In the genomic region with DNA sequence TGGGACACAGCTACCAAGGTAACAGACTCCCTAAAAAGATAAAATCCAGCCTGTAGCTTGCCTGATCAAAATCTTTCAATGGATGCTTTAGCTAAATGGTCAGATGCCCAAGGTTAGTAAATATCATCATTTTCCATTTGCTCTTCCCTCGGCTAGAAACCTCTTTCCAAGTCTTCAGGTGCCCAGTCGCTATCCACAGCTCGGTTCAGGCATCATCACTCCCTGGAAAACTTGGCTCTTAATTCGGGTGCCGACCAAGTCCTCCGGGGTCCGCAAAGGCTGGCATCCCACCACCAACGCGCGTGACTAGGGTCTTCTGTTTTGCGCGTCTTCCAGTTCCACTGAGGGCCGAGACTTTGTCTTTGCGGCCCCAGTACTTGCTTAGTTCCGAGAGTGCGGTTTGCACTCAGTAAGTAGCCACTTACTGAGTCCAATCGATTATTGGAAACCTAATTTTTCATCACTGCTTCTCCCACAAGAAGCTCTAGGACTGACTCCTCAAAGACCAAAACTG, we compare ENCODE assay signal across 8 cellular contexts. TPM values are rescaled to one million over a fixed set of nuclear protein-coding genes. Genes with fewer than 3 reads are reported as not detected.
DNase-seq lines count a peak whose midpoint lies in the region; ATAC-seq and TF ChIP-seq lines count a peak whose summit lies in the region.

No MANE protein-coding gene starts in this region.

- H3K27ac Mint-ChIP-seq in activated CD4-positive, alpha-beta memory T cell treated with anti-CD3 and anti-CD28 coated beads, Interleukin-2, amount 10 ng/mL, durations not matched to agents 7 days and 5 days, result peak overlapping the region; percentile 71

- no peak; the same call in 2 of the 3 replicates for ATAC-seq in SK-N-SH treated with all-trans-retinoic acid at 6 μM for 48 hours
- ATAC-seq in GM18505 (IDR thresholded peaks at IDR 0.05; ENCODE audit: unreplicated experiment), result no peak

- peak overlapping the region; percentile 63 to 80 for H3K27ac ChIP-seq in SK-N-SH (ENCODE audit: low read depth in 2 of 2, low read length in 1 of 2)
- no peak overlapping the region for H3K27ac ChIP-seq in iPS DF 6.9 (ENCODE audit: low read length)
- peak overlapping the region; percentile 31 for H3K27ac ChIP-seq in stomach smooth muscle (ENCODE audit: low read length)

- peaks cover 15% of the 10 kb centered on the region for H3K27me3 Mint-ChIP-seq in activated CD4-positive, alpha-beta memory T cell treated with anti-CD3 and anti-CD28 coated beads, Interleukin-2, amount 10 ng/mL, durations not matched to agents 7 days and 5 days

- WGBS in SK-N-SH (ENCODE audit: low lambda C conversion rate), result 8% methylated on average over 15 of the region's 17 CpGs
- no CpG with 5 or more reads among the region's 17 CpGs for WGBS in iPS DF 6.9 (ENCODE audit: insufficient coverage, insufficient read length)

- POLR2A ChIA-PET in SK-N-SH (lab: Yijun Ruan, JAX), result no interaction called here
- POLR2A ChIA-PET in activated CD4-positive, alpha-beta memory T cell treated with anti-CD3 and anti-CD28 coated beads, Interleukin-2, amount 10 ng/mL, durations not matched to agents 7 days and 5 days (lab: Charles Lee), result interaction anchor here (1.2 to 2.5 kb wide), 3 partner anchors 10 to 113 kb away, joined by 3 to 5 read pairs (median 5); a partner anchor contains a TSS

- peaks cover 57% of the 10 kb centered on the region for H3K4me1 Mint-ChIP-seq in activated CD4-positive, alpha-beta memory T cell treated with anti-CD3 and anti-CD28 coated beads, Interleukin-2, amount 10 ng/mL, durations not matched to agents 7 days and 5 days

- H3K4me3 Mint-ChIP-seq in activated CD4-positive, alpha-beta memory T cell treated with anti-CD3 and anti-CD28 coated beads, Interleukin-2, amount 10 ng/mL, durations not matched to agents 7 days and 5 days, result peak overlapping the region; percentile 60

- H3K27me3 ChIP-seq in SK-N-SH (ENCODE audit: insufficient read depth) (no peaks in the 10 kb centered on the region), iPS DF 6.9 (ENCODE audit: control insufficient read depth, insufficient read depth, low read length) (no peaks in the 10 kb centered on the region), stomach smooth muscle (ENCODE audit: control insufficient read depth in 1 of 2, insufficient read depth in 2 of 2, low read length in 2 of 2) (no peaks in the 10 kb centered on the region)

- TF ChIP-seq RAD21 in SK-N-SH (IDR thresholded peaks at IDR 0.05; ENCODE audit: low read length), result no peak

- peaks cover 54% of the 10 kb centered on the region for H3F3A ChIP-seq in SK-N-SH (replicated peaks; ENCODE audit: insufficient read depth)

- H3K9ac ChIP-seq in SK-N-SH (peak overlapping the region; percentile 67; the same call in 1 of the 2 replicates), stomach smooth muscle (ENCODE audit: low read length in 2 of 2) (peak overlapping the region; percentile 29 to 34)

- no peak for TF ChIP-seq CTCF in SK-N-SH (IDR thresholded peaks at IDR 0.05)

- H3K4me1 ChIP-seq in SK-N-SH (ENCODE audit: control insufficient read depth in 1 of 2, insufficient read depth in 2 of 2, low read depth in 1 of 2, low read length in 1 of 2) (peaks cover 0 to 5% of the 10 kb centered on the region in 2 experiments; a peak in 2 of 4 replicates), iPS DF 6.9 (ENCODE audit: control insufficient read depth, insufficient read depth, low read length) (peaks cover 2% of the 10 kb centered on the region; the same call in 1 of the 2 replicates), stomach smooth muscle (ENCODE audit: control insufficient read depth, insufficient read depth, low read length) (peaks cover 6% of the 10 kb centered on the region)

- TF ChIP-seq EP300 in SK-N-SH (IDR thresholded peaks at IDR 0.05; ENCODE audit: borderline replicate concordance in 1 of 2, low read depth in 1 of 2, low read length in 1 of 2), result no peak

- H3K79me2 ChIP-seq in SK-N-SH (ENCODE audit: insufficient read depth), result no peaks in the 10 kb centered on the region

- CTCF ChIA-PET in SK-N-SH (lab: Yijun Ruan, JAX), result no interaction called here
- CTCF ChIA-PET in activated CD4-positive, alpha-beta memory T cell treated with anti-CD3 and anti-CD28 coated beads, Interleukin-2, amount 10 ng/mL, durations not matched to agents 7 days and 5 days (lab: Charles Lee), result no interaction called here

- peak overlapping the region; percentile 61 to 62 for H3K4me3 ChIP-seq in SK-N-SH (ENCODE audit: low read depth in 2 of 2, low read length in 1 of 2)
- peak overlapping the region; percentile 75 for H3K4me3 ChIP-seq in iPS DF 6.9 (ENCODE audit: low read length)
- peak overlapping the region; percentile 27 to 58 for H3K4me3 ChIP-seq in stomach smooth muscle (ENCODE audit: low read length in 2 of 2)

- H3K36me3 ChIP-seq in SK-N-SH (replicated peaks in 1 of 2; ENCODE audit: control insufficient read depth in 1 of 2, insufficient read depth in 2 of 2, low read length in 1 of 2), result no peaks in the 10 kb centered on the region
- H3K36me3 ChIP-seq in iPS DF 6.9 (ENCODE audit: control insufficient read depth, insufficient read depth, low read length), result no peaks in the 10 kb centered on the region
- no peaks in the 10 kb centered on the region for H3K36me3 ChIP-seq in stomach smooth muscle (ENCODE audit: control insufficient read depth in 2 of 2, insufficient read depth in 2 of 2, low read length in 2 of 2)

- peaks cover 3% of the 10 kb centered on the region for H3K36me3 Mint-ChIP-seq in activated CD4-positive, alpha-beta memory T cell treated with anti-CD3 and anti-CD28 coated beads, Interleukin-2, amount 10 ng/mL, durations not matched to agents 7 days and 5 days (ENCODE audit: low read depth)

- H3K9me2 ChIP-seq in SK-N-SH, result no peaks in the 10 kb centered on the region

- peak; percentile 18 for DNase-seq in SK-N-SH
- DNase-seq in activated CD4-positive, alpha-beta memory T cell treated with anti-CD3 and anti-CD28 coated beads, Interleukin-2, amount 10 ng/mL, durations not matched to agents 7 days and 5 days, result no peak
- no peak for DNase-seq in iPS DF 6.9 (ENCODE audit: low read depth, low spot score)
- no peak for DNase-seq in COR-L47 (lab: John Stamatoyannopoulos, UW)
- DNase-seq in NCI-H2196 treated with DMSO at 0.1 percent for 48 hours (lab: John Stamatoyannopoulos, UW; ENCODE audit: unreplicated experiment), result no peak

- TF ChIP-seq POLR2A in GM18505 (IDR thresholded peaks at IDR 0.05; ENCODE audit: borderline replicate concordance, extremely low read depth, insufficient read depth, insufficient read length), result no peak

- H2AFZ ChIP-seq in SK-N-SH (ENCODE audit: low read depth), result peak overlapping the region; percentile 92

- no peaks in the 10 kb centered on the region for H3K9me3 ChIP-seq in SK-N-SH
- no peaks in the 10 kb centered on the region for H3K9me3 ChIP-seq in iPS DF 6.9 (ENCODE audit: control insufficient read depth, insufficient read depth, low read length)
- no peaks in the 10 kb centered on the region for H3K9me3 ChIP-seq in stomach smooth muscle (ENCODE audit: control insufficient read depth in 2 of 2, low read length in 2 of 2)

- peak overlapping the region; percentile 87 for H3K4me2 ChIP-seq in SK-N-SH

- no peaks in the 10 kb centered on the region for H3K9me3 Mint-ChIP-seq in activated CD4-positive, alpha-beta memory T cell treated with anti-CD3 and anti-CD28 coated beads, Interleukin-2, amount 10 ng/mL, durations not matched to agents 7 days and 5 days

- H4K20me1 ChIP-seq in SK-N-SH (ENCODE audit: insufficient read depth), result no peaks in the 10 kb centered on the region

TF ChIP-seq in SK-N-SH, 30 proteins besides CTCF, POLR2A, EP300 and RAD21:
- TF ChIP-seq CHD2 (IDR thresholded peaks at IDR 0.05; ENCODE audit: low read length, partially characterized antibody) (no peak), NFIC (IDR thresholded peaks at IDR 0.05; ENCODE audit: borderline replicate concordance) (no peak), SIN3A (IDR thresholded peaks at IDR 0.05; ENCODE audit: borderline replicate concordance, low read depth, low read length) (peak; percentile 3; the same call in 1 of the 2 replicates)

TF ChIP-seq in SK-N-SH treated with all-trans-retinoic acid at 6 μM for 48 hours, 23 proteins besides CTCF, POLR2A, EP300 and RAD21 (continues in another document):
- no peak for TF ChIP-seq TOX (CRISPR knock-in tag; IDR thresholded peaks at IDR 0.05; ENCODE audit: borderline replicate concordance)
- TF ChIP-seq, protein P1, sequence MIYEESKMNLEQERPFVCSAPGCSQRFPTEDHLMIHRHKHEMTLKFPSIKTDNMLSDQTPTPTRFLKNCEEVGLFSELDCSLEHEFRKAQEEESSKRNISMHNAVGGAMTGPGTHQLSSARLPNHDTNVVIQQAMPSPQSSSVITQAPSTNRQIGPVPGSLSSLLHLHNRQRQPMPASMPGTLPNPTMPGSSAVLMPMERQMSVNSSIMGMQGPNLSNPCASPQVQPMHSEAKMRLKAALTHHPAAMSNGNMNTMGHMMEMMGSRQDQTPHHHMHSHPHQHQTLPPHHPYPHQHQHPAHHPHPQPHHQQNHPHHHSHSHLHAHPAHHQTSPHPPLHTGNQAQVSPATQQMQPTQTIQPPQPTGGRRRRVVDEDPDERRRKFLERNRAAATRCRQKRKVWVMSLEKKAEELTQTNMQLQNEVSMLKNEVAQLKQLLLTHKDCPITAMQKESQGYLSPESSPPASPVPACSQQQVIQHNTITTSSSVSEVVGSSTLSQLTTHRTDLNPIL (CRISPR knock-in tag; IDR thresholded peaks at IDR 0.05; ENCODE audit: low read depth), result no peak
- TF ChIP-seq CSDC2 (CRISPR knock-in tag; IDR thresholded peaks at IDR 0.05), result no peak
- no peak for TF ChIP-seq PPARA (CRISPR knock-in tag; IDR thresholded peaks at IDR 0.05; ENCODE audit: borderline replicate concordance)

RNA-seq across cellular contexts. Expression of a gene that starts 44.3 kb away (rescaled TPM):
- polyA plus RNA-seq in SK-N-SH (2012; rRNA removed), result not detected in 2 replicates
- not detected in 2 replicates for polyA plus RNA-seq in SK-N-SH (2012; cell fraction: cytosol; rRNA removed)
- polyA plus RNA-seq in SK-N-SH (2012; cell fraction: nucleus; rRNA removed), result not detected in 2 replicates
- not detected for total RNA-seq in activated CD4-positive, alpha-beta memory T cell treated with anti-CD3 and anti-CD28 coated beads, Interleukin-2, amount 10 ng/mL, durations not matched to agents 7 days and 5 days

RNA-seq across cellular contexts. Expression of a gene that starts 52.3 kb away (rescaled TPM):
- not detected in 2 replicates for polyA plus RNA-seq in SK-N-SH (2012; rRNA removed)
- polyA plus RNA-seq in SK-N-SH (2012; cell fraction: cytosol; rRNA removed), result not detected in 2 replicates
- not detected in 2 replicates for polyA plus RNA-seq in SK-N-SH (2012; cell fraction: nucleus; rRNA removed)
- not detected for total RNA-seq in activated CD4-positive, alpha-beta memory T cell treated with anti-CD3 and anti-CD28 coated beads, Interleukin-2, amount 10 ng/mL, durations not matched to agents 7 days and 5 days

RNA-seq across cellular contexts. Expression of a gene that starts 59.9 kb away (rescaled TPM):
- polyA plus RNA-seq in SK-N-SH (2012; rRNA removed), result 11.8 and 12.1 TPM in 2 replicates
- 15.6 and 17.2 TPM in 2 replicates for polyA plus RNA-seq in SK-N-SH (2012; cell fraction: cytosol; rRNA removed)
- polyA plus RNA-seq in SK-N-SH (2012; cell fraction: nucleus; rRNA removed), result 9.9 and 21.0 TPM in 2 replicates
- 10 to 100 TPM; 40.4 to 41.5 TPM for total RNA-seq in activated CD4-positive, alpha-beta memory T cell treated with anti-CD3 and anti-CD28 coated beads, Interleukin-2, amount 10 ng/mL, durations not matched to agents 7 days and 5 days
